In the genomic region with DNA sequence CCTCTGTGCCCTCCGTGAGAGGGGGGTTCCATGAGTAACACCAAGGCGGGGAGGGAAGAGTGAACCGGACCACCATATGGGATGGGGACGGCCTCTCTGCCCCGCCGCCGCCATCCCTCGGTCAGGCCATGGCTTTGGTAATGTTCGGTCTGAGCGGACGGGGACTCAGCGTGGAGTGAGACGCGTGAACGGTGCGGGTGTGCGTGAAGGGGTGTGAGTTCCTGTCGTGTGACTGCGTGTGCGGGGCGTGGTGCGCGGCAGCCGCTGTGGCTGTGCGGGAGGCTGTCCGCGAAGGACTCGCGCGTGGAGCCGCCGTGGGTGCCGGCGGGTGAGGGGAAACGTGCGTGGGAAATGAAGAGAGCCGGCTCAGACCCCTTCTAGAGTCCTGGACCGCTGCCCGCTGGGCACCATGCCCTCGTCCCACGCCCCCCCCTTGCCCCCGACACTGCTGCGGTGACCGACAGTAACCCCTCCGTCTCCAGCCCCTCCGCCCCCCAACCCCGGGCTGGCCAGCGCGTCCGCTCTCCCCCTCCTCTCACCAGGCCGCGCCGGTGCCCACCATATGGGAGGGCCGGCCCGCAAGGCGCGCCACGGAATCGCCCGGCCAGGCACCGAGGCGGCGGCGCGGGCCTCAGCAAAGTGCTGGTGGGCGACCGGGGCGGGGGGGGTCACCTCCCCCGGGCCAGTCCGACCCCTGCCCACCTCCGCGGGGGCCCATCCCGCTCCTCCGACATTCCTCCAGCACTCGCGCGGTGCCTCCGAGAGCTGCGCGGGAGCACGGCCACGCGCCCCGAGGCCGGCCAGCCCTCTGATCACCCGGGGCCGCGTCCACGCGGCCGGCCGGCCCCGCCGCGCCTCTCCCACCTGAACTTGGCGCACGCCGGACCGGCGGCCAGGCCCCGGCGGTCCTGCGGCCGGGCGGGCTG, we compare ENCODE assay signal across 8 cellular contexts. TPM values are rescaled to one million over a fixed set of nuclear protein-coding genes. Genes with fewer than 3 reads are reported as not detected.
DNase-seq lines count a peak whose midpoint lies in the region; ATAC-seq and TF ChIP-seq lines count a peak whose summit lies in the region.

No MANE protein-coding gene starts in this region.

- no peaks in the 10 kb centered on the region for H3K36me3 ChIP-seq in SJSA1
- no peaks in the 10 kb centered on the region for H3K36me3 ChIP-seq in naive thymus-derived CD4-positive, alpha-beta T cell (ENCODE audit: control insufficient read depth in 2 of 3, insufficient read depth in 3 of 3, low read length in 3 of 3)

- TF ChIP-seq POLR2A in erythroblast (IDR thresholded peaks at IDR 0.05; ENCODE audit: low read length) = no peak

- no peaks in the 10 kb centered on the region for H3K9me3 Mint-ChIP-seq in naive thymus-derived CD4-positive, alpha-beta T cell

- peak; percentile 40 for DNase-seq in activated CD4-positive, CD25-positive, alpha-beta regulatory T cell treated with anti-CD3 and anti-CD28 coated beads, Interleukin-2, amount 50 U/mL, for 72 hours
- no peak for DNase-seq in activated CD4-positive, CD25-positive, alpha-beta regulatory T cell (lab: John Stamatoyannopoulos, UW)
- DNase-seq in SJSA1 (ENCODE audit: low read depth in 1 of 2, low spot score in 2 of 2) (no peak), erythroblast (lab: John Stamatoyannopoulos, UW) (peak; percentile 65 to 66), DMS153 (lab: John Stamatoyannopoulos, UW) (no peak), LoVo (ENCODE audit: low spot score) (no peak)
- peak in 5 of 9 donors; percentile 12 to 34 (median 31) for DNase-seq in naive thymus-derived CD4-positive, alpha-beta T cell

- CTCF ChIA-PET in naive thymus-derived CD4-positive, alpha-beta T cell (lab: Charles Lee) = no interaction called here

- H3K27ac Mint-ChIP-seq in naive thymus-derived CD4-positive, alpha-beta T cell = peak overlapping the region in 4 of 9 donors; percentile 26 to 93 (median 60)

- H3K36me3 Mint-ChIP-seq in naive thymus-derived CD4-positive, alpha-beta T cell = no peaks in the 10 kb centered on the region

- H3K27me3 Mint-ChIP-seq in naive thymus-derived CD4-positive, alpha-beta T cell = peaks cover 40 to 47% (median 44%) of the 10 kb centered on the region in 5 donors

- peak overlapping the region; percentile 43 for H3K4me3 ChIP-seq in SJSA1
- peak overlapping the region; percentile 27 for H3K4me3 ChIP-seq in naive thymus-derived CD4-positive, alpha-beta T cell (ENCODE audit: low read length)

- peak overlapping the region; percentile 84 to 95 (median 90) for H3K4me3 Mint-ChIP-seq in naive thymus-derived CD4-positive, alpha-beta T cell

- no peak overlapping the region for H3K27ac ChIP-seq in SJSA1
- H3K27ac ChIP-seq in naive thymus-derived CD4-positive, alpha-beta T cell (ENCODE audit: low read depth, low read length) = no peak overlapping the region

- H3K9me3 ChIP-seq in SJSA1 (replicated peaks) = no peaks in the 10 kb centered on the region
- no peaks in the 10 kb centered on the region for H3K9me3 ChIP-seq in naive thymus-derived CD4-positive, alpha-beta T cell (ENCODE audit: control insufficient read depth in 2 of 3, low read length in 3 of 3)

- H3K4me1 Mint-ChIP-seq in naive thymus-derived CD4-positive, alpha-beta T cell = peaks cover 4 to 17% (median 11%) of the 10 kb centered on the region in 7 donors

- ATAC-seq in naive thymus-derived CD4-positive, alpha-beta T cell = peak; percentile 2
- ATAC-seq in HG02678 (IDR thresholded peaks at IDR 0.05; ENCODE audit: unreplicated experiment) = no peak

- H3K4me1 ChIP-seq in SJSA1 (replicated peaks) = peaks cover 25% of the 10 kb centered on the region
- H3K4me1 ChIP-seq in naive thymus-derived CD4-positive, alpha-beta T cell (ENCODE audit: control insufficient read depth in 2 of 2, insufficient read depth in 2 of 2, low read length in 2 of 2) = peaks cover 4 to 7% of the 10 kb centered on the region in 2 donors

- intact Hi-C loops in naive thymus-derived CD4-positive, alpha-beta T cell (cut with micrococcal nuclease) = loop anchor here (1.0 to 10.0 kb wide), 10 partner anchors 118 to 1304 kb away; a partner anchor contains a TSS

- H3K27me3 ChIP-seq in SJSA1 (replicated peaks) = peaks cover 17% of the 10 kb centered on the region
- peaks cover 9 to 10% of the 10 kb centered on the region in 2 donors for H3K27me3 ChIP-seq in naive thymus-derived CD4-positive, alpha-beta T cell (ENCODE audit: control insufficient read depth in 2 of 2, insufficient read depth in 2 of 2, low read length in 2 of 2)

- POLR2A ChIA-PET in naive thymus-derived CD4-positive, alpha-beta T cell (lab: Charles Lee) = no interaction called here

RNA-seq across cellular contexts. Expression of a gene that starts 0.6 kb away (rescaled TPM):
- total RNA-seq in SJSA1 (2014; rRNA removed; shearing (Covaris generic)) = 0.03 and 0.50 TPM in 2 replicates
- total RNA-seq in naive thymus-derived CD4-positive, alpha-beta T cell = under 1 TPM in 2 of 5 experiments, not detected in 3; 0.57 to 0.81 TPM
- not detected for polyA plus RNA-seq in naive thymus-derived CD4-positive, alpha-beta T cell

RNA-seq across cellular contexts. Expression of a gene that starts 38.1 kb away (rescaled TPM):
- total RNA-seq in SJSA1 (2014; rRNA removed; shearing (Covaris generic)) = not detected in 2 replicates
- total RNA-seq in naive thymus-derived CD4-positive, alpha-beta T cell = not detected
- polyA plus RNA-seq in naive thymus-derived CD4-positive, alpha-beta T cell = not detected

Comparison
In these comparisons a context has a peak if more than half of its experiments do, and no peak if none do; other contexts are left out.
1. DNase-seq: peak in activated CD4-positive, CD25-positive, alpha-beta regulatory T cell treated with anti-CD3 and anti-CD28 coated beads, Interleukin-2, amount 50 U/mL, for 72 hours (single experiment), erythroblast (2 of 2) and naive thymus-derived CD4-positive, alpha-beta T cell (5 of 9); none in activated CD4-positive, CD25-positive, alpha-beta regulatory T cell (0 of 4), SJSA1 (0 of 2), DMS153 (single experiment) and LoVo (single experiment).